In genomic region chr9:93094294-93095204, GRCh38 we compare ENCODE assay signal across 8 cellular contexts. TPM values are rescaled to one million over a fixed set of nuclear protein-coding genes. Genes with fewer than 3 reads are reported as not detected.
A peak's percentile ranks its signal among the peaks of the same experiment; 100 is the strongest.
DNase-seq lines count a peak whose midpoint lies in the region; ATAC-seq, FAIRE-seq and TF ChIP-seq lines count a peak whose summit lies in the region.

No MANE protein-coding gene starts in this region.

- DNase-seq in SKM-1 treated with dmso at 0.1 percent for 144 hours (lab: John Stamatoyannopoulos, UW; ENCODE audit: unreplicated experiment), result peak; percentile 49
- no peak for DNase-seq in SKM-1 (lab: John Stamatoyannopoulos, UW; ENCODE audit: unreplicated experiment)
- no peak for DNase-seq in RWPE1 (ENCODE audit: low spot score)
- DNase-seq in effector memory CD4-positive, alpha-beta T cell, result no peak
- DNase-seq in upper lobe of right lung, result peak; percentile 77
- DNase-seq in GM19239 (ENCODE audit: insufficient read length, low spot score), result no peak
- no peak for DNase-seq in stimulated activated CD4-positive, alpha-beta T cell treated with anti-CD3 and anti-CD28 coated beads, Interleukin-12 subunit alpha, Interleukin-12 subunit beta, amount 100 ng/mL, for 4 hours

- H3K4me1 ChIP-seq in effector memory CD4-positive, alpha-beta T cell (ENCODE audit: control insufficient read depth, insufficient read depth, low read length, poor library complexity, severe bottlenecking), result peaks cover 56% of the 10 kb centered on the region
- H3K4me1 ChIP-seq in mononuclear cell (ENCODE audit: insufficient read depth, low read length) (peaks cover 65% of the 10 kb centered on the region), upper lobe of right lung (peaks cover 53% of the 10 kb centered on the region)

- POLR2A ChIA-PET in RWPE1 (lab: Yijun Ruan, JAX; ENCODE audit: low non-redundant PET), result interaction anchor here (1.0 kb wide), 1 partner anchor 10 kb away, joined by 3 read pairs; no protein-coding TSS in a partner anchor

- no peaks in the 10 kb centered on the region for H3K36me3 ChIP-seq in effector memory CD4-positive, alpha-beta T cell (ENCODE audit: control insufficient read depth, insufficient read depth, low read length)
- no peaks in the 10 kb centered on the region for H3K36me3 ChIP-seq in upper lobe of right lung

- H3K27ac ChIP-seq in RWPE1 (peak overlapping the region; percentile 94), upper lobe of right lung (peak overlapping the region; percentile 95)
- peak overlapping the region; percentile 95 for H3K27ac ChIP-seq in effector memory CD4-positive, alpha-beta T cell (ENCODE audit: insufficient read depth, low read length, poor library complexity, severe bottlenecking)

- ATAC-seq in upper lobe of right lung, result peak; percentile 1

- no peak for TF ChIP-seq CTCF in RWPE1 (conservative IDR thresholded peaks at IDR 0.05; ENCODE audit: low read depth)
- TF ChIP-seq CTCF in upper lobe of right lung (IDR thresholded peaks at IDR 0.05), result no peak

- peak overlapping the region; percentile 50 for H3K4me3 ChIP-seq in effector memory CD4-positive, alpha-beta T cell (ENCODE audit: insufficient read depth, low read depth, low read length, poor library complexity, severe bottlenecking)
- peak overlapping the region; percentile 46 for H3K4me3 ChIP-seq in mononuclear cell (ENCODE audit: low read length)
- H3K4me3 ChIP-seq in upper lobe of right lung, result peak overlapping the region; percentile 59

- H3K9me3 ChIP-seq in effector memory CD4-positive, alpha-beta T cell (ENCODE audit: control insufficient read depth, low read length), result no peaks in the 10 kb centered on the region
- H3K9me3 ChIP-seq in mononuclear cell (ENCODE audit: low read depth, low read length) (no peaks in the 10 kb centered on the region), upper lobe of right lung (no peaks in the 10 kb centered on the region)

- no peaks in the 10 kb centered on the region for H3K27me3 ChIP-seq in effector memory CD4-positive, alpha-beta T cell (replicated peaks; ENCODE audit: control insufficient read depth, insufficient read depth, low read length, poor library complexity, severe bottlenecking)
- H3K27me3 ChIP-seq in mononuclear cell (ENCODE audit: insufficient read depth, low read length), result no peaks in the 10 kb centered on the region
- no peaks in the 10 kb centered on the region for H3K27me3 ChIP-seq in upper lobe of right lung

- no peak for FAIRE-seq in GM19239 (lab: Jason Lieb, UNC)

- intact Hi-C loops in upper lobe of right lung (cut with DNase I), result no loop called here

- CTCF ChIA-PET in RWPE1 (lab: Yijun Ruan, JAX), result interaction anchor here (0.5 to 1.3 kb wide), 3 partner anchors 14 to 379 kb away, joined by 3 to 6 read pairs (median 4); no protein-coding TSS in a partner anchor

RNA-seq across cellular contexts. Expression of gene CARD19, which starts 1.5 kb away (rescaled TPM):
- total RNA-seq in mononuclear cell (117 TPM), upper lobe of right lung (31.8 TPM)

RNA-seq across cellular contexts. Expression of gene SUSD3, which starts 36.0 kb away (rescaled TPM):
- 11.0 TPM for total RNA-seq in mononuclear cell
- total RNA-seq in upper lobe of right lung, result 4.8 TPM

RNA-seq across cellular contexts. Expression of gene NINJ1, which starts 39.5 kb away (rescaled TPM):
- total RNA-seq in mononuclear cell (234 TPM), upper lobe of right lung (53.2 TPM)

Comparison
In these comparisons a context has a peak if more than half of its experiments do, and no peak if none do; other contexts are left out.
1. DNase-seq: peak in SKM-1 treated with dmso at 0.1 percent for 144 hours (single experiment) and upper lobe of right lung (single experiment); none in SKM-1 (single experiment), RWPE1 (single experiment), effector memory CD4-positive, alpha-beta T cell (0 of 3), GM19239 (single experiment) and stimulated activated CD4-positive, alpha-beta T cell treated with anti-CD3 and anti-CD28 coated beads, Interleukin-12 subunit alpha, Interleukin-12 subunit beta, amount 100 ng/mL, for 4 hours (single experiment).
2. Peak in every context shown above with its lines, with median percentiles within 50 percentile points of each other: H3K27ac ChIP-seq and H3K4me3 ChIP-seq.